In genomic region chr17:49515196-49515770, GRCh38 we compare ENCODE assay signal across 1 cellular context.
A peak's percentile ranks its signal among the peaks of the same experiment; 100 is the strongest.
TF ChIP-seq lines count a peak whose summit lies in the region.

No MANE protein-coding gene starts in this region.

TF ChIP-seq in HepG2, 621 proteins besides CTCF, POLR2A, EP300 and RAD21 (continued from another document and continues in another):
- TF ChIP-seq ATF2 (CRISPR knock-in tag; IDR thresholded peaks at IDR 0.05) (peak; percentile 58), SP1 (IDR thresholded peaks at IDR 0.05) (no peak), SP1 (CRISPR knock-in tag; IDR thresholded peaks at IDR 0.05) (peak; percentile 77), RCOR2 (CRISPR knock-in tag; IDR thresholded peaks at IDR 0.05) (peak; percentile 71; the same call in 1 of the 2 replicates), ZUFSP (CRISPR knock-in tag; IDR thresholded peaks at IDR 0.05; ENCODE audit: borderline replicate concordance) (no peak), ARID3A (IDR thresholded peaks at IDR 0.05; ENCODE audit: low read depth, low read length) (no peak), HBP1 (CRISPR knock-in tag; IDR thresholded peaks at IDR 0.05; ENCODE audit: low read depth) (no peak; the same call in 1 of the 2 replicates), NFE2 (CRISPR knock-in tag; IDR thresholded peaks at IDR 0.05) (no peak; the same call in 1 of the 2 replicates), ZNF292 (CRISPR knock-in tag; IDR thresholded peaks at IDR 0.05; ENCODE audit: borderline replicate concordance, low read depth) (peak; percentile 66; the same call in 1 of the 2 replicates), DNMT3B (CRISPR knock-in tag; conservative IDR thresholded peaks at IDR 0.05) (no peak; the same call in 1 of the 2 replicates), ARID5B (CRISPR knock-in tag; IDR thresholded peaks at IDR 0.05) (peak; percentile 64), RORA (CRISPR knock-in tag; IDR thresholded peaks at IDR 0.05) (no peak), ATF1 (CRISPR knock-in tag; IDR thresholded peaks at IDR 0.05) (no peak), ASH2L (IDR thresholded peaks at IDR 0.05; ENCODE audit: insufficient read length, low read depth, low read length) (peak; percentile 29), ERF (CRISPR knock-in tag; IDR thresholded peaks at IDR 0.05) (peak; percentile 53; the same call in 1 of the 2 replicates), PCBP2 (optimal IDR thresholded peaks at IDR 0.05; ENCODE audit: low read depth, low read length, poor library complexity, severe bottlenecking) (no peak), GTF2F1 (IDR thresholded peaks at IDR 0.05; ENCODE audit: low read length) (no peak), BRCA1 (CRISPR knock-in tag; IDR thresholded peaks at IDR 0.05) (no peak), ZNF562 (CRISPR knock-in tag; IDR thresholded peaks at IDR 0.05; ENCODE audit: borderline replicate concordance) (no peak), ZC3H13 (CRISPR knock-in tag; IDR thresholded peaks at IDR 0.05) (no peak), LRRFIP1 (CRISPR knock-in tag; conservative IDR thresholded peaks at IDR 0.05) (no peak), YEATS4 (CRISPR knock-in tag; IDR thresholded peaks at IDR 0.05; ENCODE audit: borderline replicate concordance) (peak; percentile 70; the same call in 1 of the 2 replicates), ZNF296 (CRISPR knock-in tag; conservative IDR thresholded peaks at IDR 0.05) (peak; percentile 83; the same call in 1 of the 2 replicates), ZNF329 (CRISPR knock-in tag; IDR thresholded peaks at IDR 0.05; ENCODE audit: low read depth) (no peak), TGIF2 (CRISPR knock-in tag; IDR thresholded peaks at IDR 0.05) (peak; percentile 73), THAP8 (CRISPR knock-in tag; IDR thresholded peaks at IDR 0.05; ENCODE audit: borderline replicate concordance) (no peak), GFI1 (CRISPR knock-in tag; IDR thresholded peaks at IDR 0.05; ENCODE audit: borderline replicate concordance) (no peak), HOXA3 (CRISPR knock-in tag; IDR thresholded peaks at IDR 0.05) (0 out of 2 replicates have a peak, but pooled peaks have one; percentile 20), ISX (CRISPR knock-in tag; conservative IDR thresholded peaks at IDR 0.05) (no peak), ZNF484 (CRISPR knock-in tag; IDR thresholded peaks at IDR 0.05; ENCODE audit: borderline replicate concordance, low read depth) (no peak), MTA1 (CRISPR knock-in tag; IDR thresholded peaks at IDR 0.05; ENCODE audit: borderline replicate concordance) (no peak; the same call in 1 of the 2 replicates), ZFP82 (CRISPR knock-in tag; IDR thresholded peaks at IDR 0.05; ENCODE audit: borderline replicate concordance) (no peak), TRIM24 (CRISPR knock-in tag; IDR thresholded peaks at IDR 0.05) (0 out of 2 replicates have a peak, but pooled peaks have one; percentile 23), GLI4 (CRISPR knock-in tag; IDR thresholded peaks at IDR 0.05; ENCODE audit: borderline replicate concordance) (0 out of 2 replicates have a peak, but pooled peaks have one; percentile 30), TIGD3 (CRISPR knock-in tag; IDR thresholded peaks at IDR 0.05; ENCODE audit: borderline replicate concordance) (no peak), ZNF780A (CRISPR knock-in tag; IDR thresholded peaks at IDR 0.05) (no peak), CREB1 (IDR thresholded peaks at IDR 0.05) (no peak), CREB1 (CRISPR knock-in tag; IDR thresholded peaks at IDR 0.05) (no peak), GZF1 (CRISPR knock-in tag; IDR thresholded peaks at IDR 0.05) (no peak), ZKSCAN5 (CRISPR knock-in tag; IDR thresholded peaks at IDR 0.05) (no peak), ZKSCAN1 (IDR thresholded peaks at IDR 0.05; ENCODE audit: low read length) (no peak), ZBTB14 (CRISPR knock-in tag; IDR thresholded peaks at IDR 0.05) (no peak), MTA3 (CRISPR knock-in tag; IDR thresholded peaks at IDR 0.05) (no peak; the same call in 1 of the 2 replicates), NCOA2 (CRISPR knock-in tag; IDR thresholded peaks at IDR 0.05) (0 out of 2 replicates have a peak, but pooled peaks have one; percentile 25), PBX2 (CRISPR knock-in tag; IDR thresholded peaks at IDR 0.05) (no peak), E2F1 (CRISPR knock-in tag; IDR thresholded peaks at IDR 0.05) (no peak), KLF9 (CRISPR knock-in tag; IDR thresholded peaks at IDR 0.05; ENCODE audit: low read depth) (0 out of 2 replicates have a peak, but pooled peaks have one; percentile 47), ZFP37 (CRISPR knock-in tag; IDR thresholded peaks at IDR 0.05; ENCODE audit: borderline replicate concordance) (no peak)
